Comparison of ENCODE assay signal across 9 cellular contexts in the genomic region with DNA sequence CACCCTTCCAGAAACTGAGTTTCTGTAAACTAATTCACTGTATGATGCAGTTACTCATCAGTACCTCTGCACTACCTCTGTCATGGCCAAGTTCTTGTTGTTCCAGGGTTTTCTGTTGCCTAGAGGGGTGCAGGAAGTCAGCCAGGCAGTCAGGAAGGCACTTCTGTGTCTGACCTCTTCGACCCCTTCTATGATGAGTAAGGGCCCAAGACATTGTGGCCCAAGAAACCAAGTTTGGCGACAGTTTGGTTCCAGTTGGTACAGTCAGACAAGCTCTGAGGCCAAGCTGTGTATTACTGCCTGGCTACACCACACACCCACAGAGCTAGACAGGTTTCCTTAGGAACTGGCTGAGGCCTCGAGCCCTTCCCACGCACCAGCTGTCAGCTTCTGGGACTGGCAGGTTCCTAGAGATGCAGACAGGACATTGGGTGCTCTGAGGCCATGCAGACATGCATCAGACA. TPM values are rescaled to one million over a fixed set of nuclear protein-coding genes. Genes with fewer than 3 reads are reported as not detected.
DNase-seq lines count a peak whose midpoint lies in the region; ATAC-seq and TF ChIP-seq lines count a peak whose summit lies in the region.
"Had no signal": no experiment of that assay in that cellular context is flagged by ENCODE, and none has a peak within 500 bp of the region (broad histone marks: within the 10 kb centered on the region; RNA-seq: fewer than 3 reads in every experiment).

No MANE protein-coding gene starts in this region.

- no peak overlapping the region for H4K8ac ChIP-seq in H9 (replicated peaks; ENCODE audit: insufficient read length, low read depth, low read length)

- H4K5ac ChIP-seq in H9 (ENCODE audit: insufficient read length, low read depth, low read length), result no peak overlapping the region

- H3K23ac ChIP-seq in H9 (ENCODE audit: insufficient read length, low read depth, low read length), result no peak overlapping the region

- TF ChIP-seq CTCF in endodermal cell (conservative IDR thresholded peaks at IDR 0.05), result no peak
- TF ChIP-seq CTCF in H9 (conservative IDR thresholded peaks at IDR 0.05), result no peak

- no peak overlapping the region for H2BK12ac ChIP-seq in H9 (ENCODE audit: insufficient read length, low read depth, low read length)

- no peaks in the 10 kb centered on the region for H4K20me1 ChIP-seq in H9 (ENCODE audit: control insufficient read depth, insufficient read depth, insufficient read length)

- H2BK15ac ChIP-seq in H9 (ENCODE audit: low read depth, low read length), result no peak overlapping the region

- no peak overlapping the region for H3K4me3 ChIP-seq in endodermal cell (ENCODE audit: low read length)

- peak; percentile 40 for ATAC-seq in GM19025 (IDR thresholded peaks at IDR 0.05; ENCODE audit: low read depth, unreplicated experiment)
- no peak for ATAC-seq in GM18867 (IDR thresholded peaks at IDR 0.05; ENCODE audit: unreplicated experiment)

- H3T11ph ChIP-seq in H9 (ENCODE audit: low read length), result no peak overlapping the region

- H3K14ac ChIP-seq in H9 (ENCODE audit: insufficient read depth, low read length), result no peak overlapping the region

- no peak overlapping the region for H3K56ac ChIP-seq in H9 (ENCODE audit: insufficient read length, low read depth, low read length)

- no peak overlapping the region for H4K91ac ChIP-seq in H9 (ENCODE audit: insufficient read length, low read depth, low read length)

- H3K9me3 Mint-ChIP-seq in endodermal cell, result no peaks in the 10 kb centered on the region
- H3K9me3 Mint-ChIP-seq in H9, result no peaks in the 10 kb centered on the region

- no peak overlapping the region for H3K4me2 ChIP-seq in H9 (ENCODE audit: insufficient read depth, insufficient read length, low read length)
- H3K4me2 ChIP-seq: KMS-11 had no signal

- no peaks in the 10 kb centered on the region for H3K23me2 ChIP-seq in H9 (ENCODE audit: insufficient read length, low read depth, low read length, poor library complexity, severe bottlenecking)

- H3K27me3 ChIP-seq in endodermal cell (ENCODE audit: control insufficient read depth, insufficient read depth, low read length, poor library complexity, severe bottlenecking), result no peaks in the 10 kb centered on the region
- H3K27me3 ChIP-seq in H9 (ENCODE audit: insufficient read depth, low read length), result no peaks in the 10 kb centered on the region

- H3K9me3 ChIP-seq in endodermal cell (ENCODE audit: control insufficient read depth, low read length) (no peaks in the 10 kb centered on the region), H9 (ENCODE audit: control insufficient read depth, low read depth, low read length) (no peaks in the 10 kb centered on the region)

- peaks cover 11% of the 10 kb centered on the region for H3K4me1 ChIP-seq in endodermal cell (ENCODE audit: control insufficient read depth, insufficient read depth, low read length)
- H3K4me1 ChIP-seq in H9 (ENCODE audit: insufficient read depth, low read length), result no peaks in the 10 kb centered on the region

- no peak overlapping the region for H2BK120ac ChIP-seq in H9 (ENCODE audit: low read depth, low read length, poor library complexity, severe bottlenecking)

- H3K4me3 Mint-ChIP-seq in endodermal cell (no peak overlapping the region), H9 (no peak overlapping the region)

- H3K27ac Mint-ChIP-seq in endodermal cell (no peak overlapping the region), H9 (peak overlapping the region in 1 of 3 experiments; percentile 16; a peak in 1 of 7 replicates)

- peaks cover 53% of the 10 kb centered on the region for H3K36me3 ChIP-seq in endodermal cell (ENCODE audit: control insufficient read depth, insufficient read depth, low read length)

- no peak overlapping the region for H2BK5ac ChIP-seq in H9 (ENCODE audit: insufficient read length, low read length)

- no peak overlapping the region for H3K4ac ChIP-seq in H9 (ENCODE audit: low read depth, low read length)

- no peak overlapping the region for H3K18ac ChIP-seq in H9 (ENCODE audit: insufficient read length, low read depth, low read length)

- no peak overlapping the region for H2AK5ac ChIP-seq in H9 (ENCODE audit: insufficient read length, low read length)

- H2BK20ac ChIP-seq in H9 (ENCODE audit: low read depth, low read length, poor library complexity, severe bottlenecking), result no peak overlapping the region

- H3K4me1 Mint-ChIP-seq in endodermal cell (peaks cover 12% of the 10 kb centered on the region), H9 (peaks cover 9 to 19% of the 10 kb centered on the region in 2 experiments)

- peak; percentile 30 for DNase-seq in NCI-H1694 treated with DMSO at 0.1 percent for 48 hours (lab: John Stamatoyannopoulos, UW)
- peak; percentile 44 for DNase-seq in endodermal cell
- DNase-seq in retina, result peak; percentile 28
- no peak for DNase-seq in NCI-H526 treated with DMSO at 0.1 percent for 48 hours (lab: John Stamatoyannopoulos, UW)
- no peak for DNase-seq in NOMO-1 (lab: John Stamatoyannopoulos, UW; ENCODE audit: unreplicated experiment in 2 of 2)
- no peak for DNase-seq in H9

- H2AFZ ChIP-seq in H9 (ENCODE audit: low read length), result no peak overlapping the region

- 92 to 93% methylated on average over 2 to 4 of the region's 4 CpGs for WGBS in endodermal cell (ENCODE audit: insufficient coverage in 1 of 2, insufficient read length in 1 of 2), 2 experiments
- WGBS in H9 (ENCODE audit: extremely low coverage, insufficient read length, low lambda C conversion rate), result no CpG with 5 or more reads among the region's 4 CpGs

- no peaks in the 10 kb centered on the region for H3K79me2 ChIP-seq in H9 (ENCODE audit: insufficient read depth, low read length)

- H3K9ac ChIP-seq in endodermal cell (ENCODE audit: extremely low read depth, low read length, poor library complexity, severe bottlenecking) (no peak overlapping the region), H9 (ENCODE audit: extremely low read depth, insufficient read length, low read length) (no peak overlapping the region)
- H3K9ac ChIP-seq: KMS-11 had no signal

- no peak overlapping the region for H3K27ac ChIP-seq in endodermal cell (ENCODE audit: low read depth, low read length)
- H3K27ac ChIP-seq in H9 (ENCODE audit: insufficient read length, low read depth, low read length), result no peak overlapping the region
- H3K27ac ChIP-seq: KMS-11 had no signal

- H3K36me3 Mint-ChIP-seq in endodermal cell (ENCODE audit: low read depth) (peaks cover 47% of the 10 kb centered on the region), H9 (ENCODE audit: insufficient read depth in 1 of 3, low read depth in 3 of 3) (peaks cover 10 to 41% (median 15%) of the 10 kb centered on the region in 3 experiments)

- H3K79me1 ChIP-seq in H9 (ENCODE audit: insufficient read depth, low read depth, low read length, poor library complexity, severe bottlenecking), result no peaks in the 10 kb centered on the region

- H3K27me3 Mint-ChIP-seq in endodermal cell (ENCODE audit: insufficient read depth) (no peaks in the 10 kb centered on the region), H9 (ENCODE audit: low read depth) (no peaks in the 10 kb centered on the region)

RNA-seq across cellular contexts. Expression of gene TRAF3IP2, which starts 41.2 kb away (rescaled TPM):
- total RNA-seq in endodermal cell (10 to 100 TPM; 15.1 to 18.8 TPM), H9 (2021) (14.4 and 14.7 TPM in 2 replicates)
- polyA plus RNA-seq in endodermal cell (2013, experiment 1 of 2), result 3.9 TPM
- 5.3 TPM for polyA plus RNA-seq in endodermal cell (2013, experiment 2 of 2)

Comparison
In these comparisons a context has a peak if more than half of its experiments do, and no peak if none do; other contexts are left out.
1. DNase-seq: peak in NCI-H1694 treated with DMSO at 0.1 percent for 48 hours (single experiment), endodermal cell (single experiment) and retina (single experiment); none in NCI-H526 treated with DMSO at 0.1 percent for 48 hours (single experiment), NOMO-1 (0 of 2) and H9 (single experiment).